Comparison of ENCODE assay signal across 8 cellular contexts in the genomic region with DNA sequence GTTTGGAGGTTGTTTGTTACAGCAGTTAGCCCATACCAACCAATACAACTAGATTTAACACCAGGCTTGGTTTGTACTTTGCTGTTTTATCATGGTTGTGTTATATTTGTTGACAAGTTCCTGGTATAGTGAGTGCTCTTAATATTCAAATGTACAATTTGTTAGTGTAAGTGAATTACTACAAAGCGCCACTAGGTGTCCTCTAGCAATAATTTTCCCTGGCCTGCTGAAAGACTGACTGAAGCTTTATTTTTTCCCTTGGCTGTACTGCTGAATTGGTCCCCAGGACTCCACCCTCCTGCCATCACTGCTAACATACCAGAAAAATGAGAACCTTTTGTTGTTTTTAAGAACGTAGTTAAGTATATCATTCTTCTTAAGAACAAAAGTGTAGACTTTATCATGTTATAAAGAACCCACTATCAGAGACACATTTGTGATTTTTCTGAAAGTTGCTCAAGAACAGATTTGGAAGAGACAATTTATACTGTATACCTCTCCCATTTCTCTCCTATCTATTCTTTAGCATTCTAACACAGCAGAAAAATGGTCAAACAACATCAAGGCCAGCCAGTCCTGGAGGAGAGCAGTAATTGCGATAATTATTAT.
DNase-seq lines count a peak whose midpoint lies in the region; ATAC-seq, FAIRE-seq and TF ChIP-seq lines count a peak whose summit lies in the region.

No MANE protein-coding gene starts in this region.

- H3K4me3 ChIP-seq in astrocyte of the spinal cord (ENCODE audit: low read depth, low read length) (no peak overlapping the region), kidney (ENCODE audit: low read length in 2 of 2) (no peak overlapping the region), thyroid gland (replicated peaks in 1 of 3) (no peak overlapping the region)

- no peaks in the 10 kb centered on the region for H3K27me3 ChIP-seq in thyroid gland

- H3K4me1 ChIP-seq in kidney (ENCODE audit: control insufficient read depth in 1 of 2, insufficient read depth in 1 of 2, low read depth in 1 of 2, low read length in 2 of 2): no peaks in the 10 kb centered on the region
- no peaks in the 10 kb centered on the region for H3K4me1 ChIP-seq in thyroid gland

- FAIRE-seq in kidney (lab: Jason Lieb, UNC): peak; percentile 96

- H3K9me3 ChIP-seq in kidney (ENCODE audit: control insufficient read depth in 1 of 2, low read length in 2 of 2) (no peaks in the 10 kb centered on the region), thyroid gland (no peaks in the 10 kb centered on the region)

- no peaks in the 10 kb centered on the region for H3K36me3 ChIP-seq in kidney (ENCODE audit: control insufficient read depth in 1 of 2, insufficient read depth in 2 of 2, low read length in 2 of 2)
- H3K36me3 ChIP-seq in thyroid gland: no peaks in the 10 kb centered on the region

- no peak overlapping the region for H3K27ac ChIP-seq in kidney (ENCODE audit: low read depth in 2 of 2, low read length in 2 of 2)
- no peak overlapping the region for H3K27ac ChIP-seq in thyroid gland

- ATAC-seq in GM18867 (IDR thresholded peaks at IDR 0.05; ENCODE audit: unreplicated experiment) (peak; percentile 92), HG03159 (IDR thresholded peaks at IDR 0.05; ENCODE audit: unreplicated experiment) (peak; percentile 84)

- intact Hi-C loops in kidney (cut with DNase I) (no loop called here), thyroid gland (cut with DNase I) (no loop called here)

- in situ Hi-C loops in astrocyte of the spinal cord (cut with HindIII; ENCODE audit: low sequenced_read_pairs): no loop called here

- no peak for TF ChIP-seq POLR2A in thyroid gland (IDR thresholded peaks at IDR 0.05)

- WGBS in thyroid gland, 2 donors: 32 to 35% methylated on average over 3 of the region's 3 CpGs

- H3K9ac ChIP-seq in kidney (ENCODE audit: low read length in 2 of 2): no peak overlapping the region

- TF ChIP-seq CTCF in astrocyte of the spinal cord (IDR thresholded peaks at IDR 0.05; ENCODE audit: low read depth, low read length): peak; percentile 72
- TF ChIP-seq CTCF in kidney (IDR thresholded peaks at IDR 0.05; ENCODE audit: borderline replicate concordance, extremely low read depth, insufficient read depth): peak; percentile 69
- TF ChIP-seq CTCF in thyroid gland (IDR thresholded peaks at IDR 0.05): peak in 5 of 6 experiments; percentile 5 to 51 (median 33)

- peak; percentile 25 for DNase-seq in CMK (ENCODE audit: low read depth)
- DNase-seq in NCI-H524 (lab: John Stamatoyannopoulos, UW): peak; percentile 14 to 38
- peak; percentile 66 for DNase-seq in astrocyte of the spinal cord (ENCODE audit: low read depth, low spot score)
- DNase-seq in kidney: no peak
- DNase-seq in thyroid gland: no peak
- DNase-seq in activated gamma-delta T cell treated with Interleukin-2 at 50 U/mL for 16 hours: no peak

Comparison
In these comparisons a context has a peak if more than half of its experiments do, and no peak if none do; other contexts are left out.
1. DNase-seq: peak in CMK (single experiment), NCI-H524 (2 of 2) and astrocyte of the spinal cord (single experiment); none in kidney (single experiment), thyroid gland (0 of 2) and activated gamma-delta T cell treated with Interleukin-2 at 50 U/mL for 16 hours (single experiment).
2. Peak in every context shown above with its lines, with median percentiles within 50 percentile points of each other: CTCF ChIP-seq.